23 cellular contexts compared by ENCODE assay signal in the genomic region with DNA sequence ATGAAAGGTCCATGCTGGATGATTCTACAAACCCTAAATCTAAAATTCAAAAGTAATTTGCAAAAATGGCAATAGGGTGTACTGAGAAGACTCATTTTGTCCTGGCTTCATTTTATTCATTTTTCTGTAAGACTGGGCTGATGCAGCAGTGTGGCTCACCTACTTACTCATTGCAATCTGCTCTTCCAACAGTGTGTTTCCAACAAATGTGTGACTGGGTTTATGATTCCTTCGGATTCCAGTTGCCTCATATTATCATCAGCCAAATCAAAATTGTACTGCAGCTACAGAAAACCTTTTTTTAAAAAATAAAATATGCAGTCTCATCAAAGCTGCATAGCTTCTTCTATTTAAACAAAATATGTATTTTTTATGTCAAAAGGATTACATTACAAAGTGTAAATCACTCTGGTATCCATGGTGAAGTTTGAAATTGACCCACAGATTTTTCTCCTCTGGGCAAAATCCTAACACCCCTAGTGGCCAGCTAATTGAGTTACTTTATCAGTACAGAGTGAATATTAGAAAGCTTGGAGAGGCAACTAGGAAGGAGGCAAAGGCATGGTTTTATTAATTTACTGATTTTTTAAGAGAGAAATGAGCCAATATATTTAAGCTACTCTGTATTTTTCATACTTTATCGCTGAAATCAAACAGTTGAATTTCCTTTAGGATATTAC.
A peak's percentile ranks its signal among the peaks of the same experiment; 100 is the strongest.
DNase-seq lines count a peak whose midpoint lies in the region; ATAC-seq and TF ChIP-seq lines count a peak whose summit lies in the region.
"Had no signal": no experiment of that assay in that cellular context is flagged by ENCODE, and none has a peak within 500 bp of the region (broad histone marks: within the 10 kb centered on the region; RNA-seq: fewer than 3 reads in every experiment).

No MANE protein-coding gene starts in this region.

- peak; percentile 22 for DNase-seq in DMS53 (lab: John Stamatoyannopoulos, UW)
- DNase-seq in DMS53 treated with DMSO at 0.1 percent for 48 hours (lab: John Stamatoyannopoulos, UW; ENCODE audit: unreplicated experiment), result no peak
- no peak for DNase-seq in RWPE2 (ENCODE audit: low spot score)
- DNase-seq in fibroblast of pulmonary artery (ENCODE audit: low read depth), result no peak
- DNase-seq in superior temporal gyrus (ENCODE audit: extremely low spot score), result peak; percentile 65
- no peak for DNase-seq in activated CD4-positive, CD25-positive, alpha-beta regulatory T cell treated with anti-CD3 and anti-CD28 coated beads, Interleukin-2, amount 50 U/mL, for 72 hours
- DNase-seq in activated naive CD4-positive, alpha-beta T cell treated with Interleukin-2 at 50 U/mL for 16 hours, result no peak
- DNase-seq: activated CD4-positive, alpha-beta T cell treated with anti-CD3 and anti-CD28 coated beads, Interleukin-2, amount 50 U/mL, for 1 hour; activated naive CD8-positive, alpha-beta T cell treated with anti-CD3 and anti-CD28 coated beads for 36 hours; activated T-cell treated with anti-CD3 and anti-CD28 coated beads, Interleukin-2, amount 50 U/mL, for 1 hour; CD4-positive, alpha-beta memory T cell; effector memory CD4-positive, alpha-beta T cell; EL; KG1; lower lobe of right lung; naive B cell; NCI-H1417 treated with DMSO at 0.1 percent for 48 hours; NCI-H446 treated with DMSO at 0.1 percent for 48 hours; psoas muscle; spleen had no signal

- no peaks in the 10 kb centered on the region for H3K27me3 ChIP-seq in RWPE2 (ENCODE audit: insufficient read depth, poor library complexity, severe bottlenecking)
- H3K27me3 ChIP-seq: cardiac muscle cell, spleen, tibial nerve had no signal

- TF ChIP-seq CTCF in RWPE2 (IDR thresholded peaks at IDR 0.05; ENCODE audit: poor library complexity, severe bottlenecking) (no peak), fibroblast of pulmonary artery (IDR thresholded peaks at IDR 0.05; ENCODE audit: low read length, missing control alignments) (peak; percentile 7)

- H3K9me3 ChIP-seq in RWPE2 (ENCODE audit: severe bottlenecking), result no peaks in the 10 kb centered on the region
- H3K9me3 ChIP-seq: psoas muscle had no signal

- H3K27ac ChIP-seq in RWPE2 (ENCODE audit: poor library complexity, severe bottlenecking), result no peak overlapping the region
- H3K27ac ChIP-seq: cardiac muscle cell, lower lobe of right lung, psoas muscle, spleen, tibial nerve had no signal

- ATAC-seq in RWPE2 (ENCODE audit: low read depth) (0 out of 3 replicates have a peak, but pooled peaks have one; percentile 33), GM19463 (IDR thresholded peaks at IDR 0.05; ENCODE audit: unreplicated experiment) (no peak)
- ATAC-seq: lower lobe of right lung, psoas muscle had no signal

- H3K4me3 ChIP-seq in RWPE2 (ENCODE audit: severe bottlenecking) (no peak overlapping the region), fibroblast of pulmonary artery (replicated peaks; ENCODE audit: low read depth, low read length) (no peak overlapping the region)
- H3K4me3 ChIP-seq: cardiac muscle cell, lower lobe of right lung, psoas muscle, spleen, tibial nerve had no signal

- no peaks in the 10 kb centered on the region for H3K36me3 ChIP-seq in RWPE2 (ENCODE audit: low read depth)
- H3K36me3 ChIP-seq: cardiac muscle cell, lower lobe of right lung, spleen, tibial nerve had no signal

- no peaks in the 10 kb centered on the region for H3K4me1 ChIP-seq in RWPE2 (ENCODE audit: insufficient read depth, poor library complexity, severe bottlenecking)
- H3K4me1 ChIP-seq: lower lobe of right lung, psoas muscle, spleen, tibial nerve had no signal

Comparison
In these comparisons a context has a peak if more than half of its experiments do, and no peak if none do; other contexts are left out.
1. DNase-seq: peak in DMS53 (single experiment) and superior temporal gyrus (single experiment); none in DMS53 treated with DMSO at 0.1 percent for 48 hours (single experiment), RWPE2 (single experiment), fibroblast of pulmonary artery (single experiment), activated CD4-positive, CD25-positive, alpha-beta regulatory T cell treated with anti-CD3 and anti-CD28 coated beads, Interleukin-2, amount 50 U/mL, for 72 hours (single experiment) and activated naive CD4-positive, alpha-beta T cell treated with Interleukin-2 at 50 U/mL for 16 hours (single experiment).